In the genomic region with DNA sequence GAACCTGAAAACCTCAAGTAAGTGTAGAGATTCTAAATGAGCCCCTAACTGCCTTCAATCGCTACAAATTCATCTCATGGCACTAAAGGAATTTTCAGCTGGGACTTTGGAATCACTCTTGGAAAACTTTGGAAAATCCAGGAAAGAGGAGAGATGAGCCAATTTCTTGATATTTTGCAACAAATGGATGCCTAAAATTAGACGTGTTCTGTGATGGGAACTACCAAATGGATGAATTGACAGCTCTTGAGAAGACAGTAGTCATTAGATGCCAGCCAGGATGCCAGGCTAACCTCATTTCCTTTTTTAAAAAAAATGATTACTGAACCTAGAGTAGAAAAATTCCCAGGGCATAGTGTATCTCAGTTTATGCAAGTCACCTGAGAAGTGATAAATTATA, we compare ENCODE assay signal across 24 cellular contexts.
"Had no signal": no experiment of that assay in that cellular context is flagged by ENCODE, and none has a peak within 500 bp of the region (broad histone marks: within the 10 kb centered on the region; RNA-seq: fewer than 3 reads in every experiment).

No MANE protein-coding gene starts in this region.

- H3K4me3 ChIP-seq: left ventricle myocardium inferior, lung, pancreas, prostate gland, smooth muscle cell, tibial nerve, uterus had no signal

- H3K4me1 ChIP-seq: left ventricle myocardium inferior, pancreas, prostate gland, uterus had no signal

- H3K27ac ChIP-seq: left ventricle myocardium inferior, pancreas, prostate gland, tibial nerve, uterus had no signal

- H3K36me3 ChIP-seq: left ventricle myocardium inferior, pancreas, prostate gland, tibial nerve, uterus had no signal

- DNase-seq: hypothalamus; immature natural killer cell; left ventricle myocardium inferior; mesendoderm; naive thymus-derived CD8-positive, alpha-beta T cell; nucleus accumbens; pancreas; posterior cingulate gyrus; retina; right cardiac atrium; stimulated activated CD4-positive, alpha-beta T cell treated with anti-CD3 and anti-CD28 coated beads, Interleukin-1b, Interleukin-23, amount 100 ng/mL, for 48 hours; stimulated activated CD4-positive, alpha-beta T cell treated with anti-CD3 and anti-CD28 coated beads, Interleukin-2, amount 100 ng/mL, for 48 hours; stimulated activated CD4-positive, alpha-beta T cell treated with anti-CD3 and anti-CD28 coated beads, Interleukin-4, amount 100 ng/mL, for 4 hours; stimulated activated CD8-positive, alpha-beta memory T cell treated with anti-CD3 and anti-CD28 coated beads, Interleukin-4, amount 100 ng/mL, for 48 hours; stimulated activated naive CD4-positive, alpha-beta T cell treated with Interleukin-2 at 50 U/mL for 16 hours; stimulated activated naive CD8-positive, alpha-beta T cell treated with anti-CD3 and anti-CD28 coated beads, Interleukin-15, amount 100 ng/mL, for 72 hours; substantia nigra; uterus had no signal

- ATAC-seq: naive thymus-derived CD8-positive, alpha-beta T cell; pancreas; right cardiac atrium; sciatic nerve; stimulated activated memory B cell treated with anti-CD40 and anti-IgM and Interleukin-4, amounts not matched to agents 10 μg/mL and 1 μg/mL and 100 μg/mL, for 72 hours; stimulated activated naive CD8-positive, alpha-beta T cell treated with anti-CD3 and anti-CD28 coated beads, Interleukin-15, amount 100 ng/mL, for 72 hours had no signal

- H3K4me2 ChIP-seq: smooth muscle cell had no signal

- H3K27me3 ChIP-seq: pancreas, tibial nerve, uterus had no signal

- H3K9me3 ChIP-seq: left ventricle myocardium inferior, pancreas, prostate gland, tibial nerve, uterus had no signal
